Comparison of ENCODE assay signal across 13 cellular contexts in genomic region chr19:6465006-6465405, GRCh38. TPM values are rescaled to one million over a fixed set of nuclear protein-coding genes. Genes with fewer than 3 reads are reported as not detected.
DNase-seq lines count a peak whose midpoint lies in the region; ATAC-seq and TF ChIP-seq lines count a peak whose summit lies in the region.
"Had no signal": no experiment of that assay in that cellular context is flagged by ENCODE, and none has a peak within 500 bp of the region (broad histone marks: within the 10 kb centered on the region; RNA-seq: fewer than 3 reads in every experiment).

No MANE protein-coding gene starts in this region.

- no peaks in the 10 kb centered on the region for H3K36me3 Mint-ChIP-seq in brain

- H3K4me2 ChIP-seq in HCT116 (ENCODE audit: low read length), result peak overlapping the region; percentile 93

- no peak overlapping the region for H2AFZ ChIP-seq in HCT116 (ENCODE audit: low read depth, low read length, poor library complexity, severe bottlenecking)

- POLR2A ChIA-PET in HCT116 (lab: Charles Lee), result no interaction called here

- peaks cover 73% of the 10 kb centered on the region for H3K27me3 Mint-ChIP-seq in brain

- intact Hi-C loops in HCT116 (cut with micrococcal nuclease) (no loop called here), left lung (cut with DNase I) (no loop called here), gastrocnemius medialis (cut with DNase I; ENCODE audit: low total_unique reads) (no loop called here)

- ATAC-seq in HCT116 (no peak), left lung (peak; percentile 55), gastrocnemius medialis (no peak), HG03457 (IDR thresholded peaks at IDR 0.05; ENCODE audit: unreplicated experiment) (no peak)

- H3K4me3 ChIP-seq in HCT116 (replicated peaks in 1 of 2; ENCODE audit: low read depth in 1 of 2, low read length in 2 of 2) (peak overlapping the region; percentile 84 to 95), left lung (peak overlapping the region; percentile 42 to 48), skin epidermis (peak overlapping the region in 5 of 7 experiments; percentile 30 to 69 (median 55)), gastrocnemius medialis (no peak overlapping the region)
- H3K4me3 ChIP-seq: SK-N-MC had no signal

- H3K9me3 ChIP-seq in HCT116 (ENCODE audit: control insufficient read depth in 1 of 2, insufficient read depth in 1 of 2, low read depth in 1 of 2, low read length in 2 of 2) (no peaks in the 10 kb centered on the region), left lung (no peaks in the 10 kb centered on the region), gastrocnemius medialis (no peaks in the 10 kb centered on the region)
- H3K9me3 ChIP-seq: esophagus muscularis mucosa had no signal

- H3K27me3 ChIP-seq in HCT116 (ENCODE audit: insufficient read depth, low read length), result no peaks in the 10 kb centered on the region
- H3K27me3 ChIP-seq in left lung, result peaks cover 13 to 33% of the 10 kb centered on the region in 2 donors
- H3K27me3 ChIP-seq in gastrocnemius medialis, result peaks cover 22 to 27% (median 23%) of the 10 kb centered on the region in 3 donors

- H4K20me1 ChIP-seq in HCT116 (ENCODE audit: insufficient read depth), result no peaks in the 10 kb centered on the region

- no peak for TF ChIP-seq RAD21 in HCT116 (IDR thresholded peaks at IDR 0.05; ENCODE audit: low read depth)

- DNase-seq in HCT116 (ENCODE audit: low read depth, low spot score), result no peak
- peak in 1 of 2 donors; percentile 59 for DNase-seq in left lung
- DNase-seq in gastrocnemius medialis, result no peak
- no peak for DNase-seq in NOMO-1 treated with dmso at 0.1 percent for 144 hours (lab: John Stamatoyannopoulos, UW; ENCODE audit: unreplicated experiment)
- DNase-seq in cerebellar nuclear complex (lab: John Stamatoyannopoulos, UW), result no peak
- DNase-seq: activated CD4-positive, alpha-beta T cell treated with anti-CD3 and anti-CD28 coated beads, Interleukin-2, amount 50 U/mL, for 4 hours had no signal

- H3K9me2 ChIP-seq in HCT116 (ENCODE audit: insufficient read depth), result no peaks in the 10 kb centered on the region

- no peaks in the 10 kb centered on the region for H3K4me1 Mint-ChIP-seq in brain

- H3K79me2 ChIP-seq in HCT116 (ENCODE audit: insufficient read depth, low read length), result peaks cover 14% of the 10 kb centered on the region

- peaks cover 0 to 14% (median 0%) of the 10 kb centered on the region in 5 experiments for H3K9me3 Mint-ChIP-seq in brain

- H3K4me3 Mint-ChIP-seq in brain, result peak overlapping the region in 3 of 5 experiments; percentile 21 to 61 (median 41)

- H3K4me1 ChIP-seq in HCT116 (ENCODE audit: control insufficient read depth in 1 of 2, insufficient read depth in 2 of 2, low read length in 2 of 2) (peaks cover 11 to 21% of the 10 kb centered on the region in 2 experiments; a peak in 3 of 4 replicates), left lung (peaks cover 0 to 14% of the 10 kb centered on the region in 2 donors), gastrocnemius medialis (peaks cover 0 to 4% of the 10 kb centered on the region in 2 donors)

- TSS peak; percentile 40 for BruUV-seq in HCT116 (replicated peaks; lab: Mats Ljungman, UMichigan)

- CTCF ChIA-PET in HCT116 (lab: Charles Lee), result no interaction called here

- TF ChIP-seq POLR2A in HCT116 (IDR thresholded peaks at IDR 0.05; ENCODE audit: borderline replicate concordance, extremely low read depth, insufficient read depth, insufficient read length) (no peak), gastrocnemius medialis (IDR thresholded peaks at IDR 0.05) (no peak)

- H3K9ac ChIP-seq in HCT116 (ENCODE audit: low read length), result peak overlapping the region; percentile 86

- H3K27ac Mint-ChIP-seq in brain, result no peak overlapping the region

- H3K36me3 ChIP-seq in HCT116 (ENCODE audit: control insufficient read depth in 1 of 2, insufficient read depth in 2 of 2, low read length in 2 of 2), result peaks cover 0 to 10% of the 10 kb centered on the region in 2 experiments; a peak in 2 of 4 replicates
- H3K36me3 ChIP-seq in left lung, result peaks cover 0 to 27% of the 10 kb centered on the region in 2 donors
- H3K36me3 ChIP-seq in gastrocnemius medialis, result no peaks in the 10 kb centered on the region
- H3K36me3 ChIP-seq: esophagus muscularis mucosa had no signal

- in situ Hi-C loops in gastrocnemius medialis (cut with MboI; ENCODE audit: low sequenced_read_pairs in 4 of 4), result no loop called here

- H3K27ac ChIP-seq in HCT116 (ENCODE audit: low read depth, low read length) (peak overlapping the region; percentile 74), left lung (peak overlapping the region in 1 of 2 donors; percentile 67), skin epidermis (peak overlapping the region in 8 of 21 experiments; percentile 62 to 88 (median 82)), gastrocnemius medialis (no peak overlapping the region)
- H3K27ac ChIP-seq: esophagus muscularis mucosa, SK-N-MC had no signal

- RAD21 ChIA-PET in HCT116 (lab: Charles Lee; ENCODE audit: low non-redundant PET in 1 of 2, low total read pairs in 2 of 2, uncharacterized antibody in 2 of 2, unreplicated experiment in 2 of 2), result no interaction called here

- TF ChIP-seq CTCF in HCT116 (IDR thresholded peaks at IDR 0.05 in 2 of 3, conservative IDR thresholded peaks at IDR 0.05 in 1 of 3; ENCODE audit: borderline replicate concordance in 1 of 3, insufficient read depth in 1 of 3, low read depth in 2 of 3, low read length in 2 of 3) (no peak), brain (conservative IDR thresholded peaks at IDR 0.05) (no peak), left lung (IDR thresholded peaks at IDR 0.05) (no peak), gastrocnemius medialis (IDR thresholded peaks at IDR 0.05 in 4 of 5, conservative IDR thresholded peaks at IDR 0.05 in 1 of 5) (no peak)

TF ChIP-seq in HCT116, 20 proteins besides CTCF, POLR2A, EP300 and RAD21:
- TF ChIP-seq POLR2AphosphoS5 (IDR thresholded peaks at IDR 0.05; ENCODE audit: low read depth, low read length) (peak; percentile 10; the same call in 1 of the 2 replicates), REST (IDR thresholded peaks at IDR 0.05; ENCODE audit: low read depth) (no peak)

RNA-seq across cellular contexts. Expression of gene CRB3, which starts 0.9 kb away (rescaled TPM):
- 40.5 TPM for total RNA-seq in HCT116 (2021; ENCODE audit: unreplicated experiment)
- 47.9 and 49.7 TPM in 2 replicates for polyA plus RNA-seq in HCT116 (2012)
- polyA plus RNA-seq in brain (ENCODE audit: insufficient read depth, low read depth, low replicate concordance), result 5.4 TPM
- 10 to 100 TPM; 38.1 to 78.8 TPM for total RNA-seq in left lung
- under 1 TPM in 1 of 4 donors, not detected in 3; 0.75 TPM for total RNA-seq in gastrocnemius medialis
- total RNA-seq: Daoy, LHCN-M2 had no signal

RNA-seq across cellular contexts. Expression of gene SLC25A23, which starts 5.4 kb away (rescaled TPM):
- 89.5 TPM for total RNA-seq in HCT116 (2021; ENCODE audit: unreplicated experiment)
- 78.8 and 79.0 TPM in 2 replicates for polyA plus RNA-seq in HCT116 (2012)
- 129 TPM for polyA plus RNA-seq in brain (ENCODE audit: insufficient read depth, low read depth, low replicate concordance)
- total RNA-seq in left lung, result 100 to 1,000 TPM in 1 of 2 donors, 10 to 100 TPM in 1; 57.9 to 118 TPM
- 10 to 100 TPM; 61.7 to 73.6 (median 65.0) TPM for total RNA-seq in gastrocnemius medialis

RNA-seq across cellular contexts. Expression of gene DENND1C, which starts 16.6 kb away (rescaled TPM):
- total RNA-seq in HCT116 (2021; ENCODE audit: unreplicated experiment) (0.54 TPM), left lung (10 to 100 TPM in 1 of 2 donors, 1 to 10 TPM in 1; 6.7 to 11.8 TPM), gastrocnemius medialis (1 to 10 TPM in 1 of 4 donors, under 1 TPM in 2, not detected in 1; 0.27 to 1.2 (median 0.29) TPM)
- polyA plus RNA-seq in HCT116 (2012), result 18.3 and 22.6 TPM in 2 replicates
- 1.0 TPM for polyA plus RNA-seq in brain (ENCODE audit: insufficient read depth, low read depth, low replicate concordance)
- total RNA-seq: Daoy, LHCN-M2 had no signal

RNA-seq across cellular contexts. Expression of gene SLC25A41, which starts 31.4 kb away (rescaled TPM):
- total RNA-seq in HCT116 (2021; ENCODE audit: unreplicated experiment), result 0.93 TPM
- 1.00 and 1.4 TPM in 2 replicates for polyA plus RNA-seq in HCT116 (2012)
- polyA plus RNA-seq in brain (ENCODE audit: insufficient read depth, low read depth, low replicate concordance), result 1.1 TPM
- total RNA-seq in left lung, result under 1 TPM; 0.31 to 0.58 TPM
- total RNA-seq in gastrocnemius medialis, result under 1 TPM in 1 of 4 donors, not detected in 3; 0.42 TPM
- total RNA-seq: Daoy, LHCN-M2 had no signal

RNA-seq across cellular contexts. Expression of gene TUBB4A, which starts 37.1 kb away (rescaled TPM):
- total RNA-seq in HCT116 (2021; ENCODE audit: unreplicated experiment) (32.5 TPM), left lung (under 1 TPM; 0.35 to 0.65 TPM), gastrocnemius medialis (1 to 10 TPM; 1.7 to 2.5 (median 2.0) TPM)
- 20.8 and 24.5 TPM in 2 replicates for polyA plus RNA-seq in HCT116 (2012)
- 755 TPM for polyA plus RNA-seq in brain (ENCODE audit: insufficient read depth, low read depth, low replicate concordance)
- total RNA-seq: LHCN-M2 had no signal

Comparison
In these comparisons a context has a peak if more than half of its experiments do, and no peak if none do; other contexts are left out.
1. H3K4me3 ChIP-seq: peak in HCT116 (2 of 2), left lung (2 of 2) and skin epidermis (5 of 7); none in gastrocnemius medialis (0 of 4).
2. RNA of gene CRB3, which starts 0.9 kb away (total RNA-seq): 38.1 to 78.8 TPM in left lung and 40.5 TPM in HCT116 (single experiment); 0.75 TPM in gastrocnemius medialis; every median in the first group is over 10 times any median in the second.